9 cellular contexts compared by ENCODE assay signal in genomic region chr10:99276848-99277486, GRCh38. TPM values are rescaled to one million over a fixed set of nuclear protein-coding genes. Genes with fewer than 3 reads are reported as not detected.
DNase-seq lines count a peak whose midpoint lies in the region; ATAC-seq, FAIRE-seq and TF ChIP-seq lines count a peak whose summit lies in the region.
"Had no signal": no experiment of that assay in that cellular context is flagged by ENCODE, and none has a peak within 500 bp of the region (broad histone marks: within the 10 kb centered on the region; RNA-seq: fewer than 3 reads in every experiment).

No MANE protein-coding gene starts in this region.

- H3K9me2 ChIP-seq in Loucy (replicated peaks; ENCODE audit: low read depth, low read length): no peaks in the 10 kb centered on the region

- FAIRE-seq in astrocyte (lab: Jason Lieb, UNC): no peak

- no peaks in the 10 kb centered on the region for H3K79me2 ChIP-seq in Loucy (ENCODE audit: insufficient read depth, low read length)
- H3K79me2 ChIP-seq in astrocyte (ENCODE audit: insufficient read depth, low read length): no peaks in the 10 kb centered on the region

- no peak overlapping the region for H3K27ac Mint-ChIP-seq in astrocyte (ENCODE audit: unreplicated experiment)

- no peaks in the 10 kb centered on the region for H4K20me1 ChIP-seq in Loucy (ENCODE audit: insufficient read depth, low read length, poor library complexity, severe bottlenecking)
- no peaks in the 10 kb centered on the region for H4K20me1 ChIP-seq in astrocyte (ENCODE audit: insufficient read depth, low read length)

- H3K36me3 ChIP-seq in GM06990 (ENCODE audit: control insufficient read depth, insufficient read depth, low read length): no peaks in the 10 kb centered on the region
- H3K36me3 ChIP-seq in Loucy (ENCODE audit: insufficient read depth, low read length): no peaks in the 10 kb centered on the region
- H3K36me3 ChIP-seq in astrocyte (ENCODE audit: insufficient read depth, low read length): no peaks in the 10 kb centered on the region

- no peak overlapping the region for H2AFZ ChIP-seq in Loucy (ENCODE audit: low read length)
- H2AFZ ChIP-seq in astrocyte (ENCODE audit: low read depth, low read length): no peak overlapping the region

- H3K9me3 ChIP-seq in Loucy (ENCODE audit: insufficient read depth, low read depth, low read length) (no peaks in the 10 kb centered on the region), astrocyte (ENCODE audit: insufficient read depth, low read depth, low read length) (no peaks in the 10 kb centered on the region)

- H3K9me3 Mint-ChIP-seq in astrocyte (ENCODE audit: unreplicated experiment): peaks cover 2% of the 10 kb centered on the region

- no peak overlapping the region for H3K4me3 Mint-ChIP-seq in astrocyte (ENCODE audit: unreplicated experiment)

- H3K36me3 Mint-ChIP-seq in astrocyte (ENCODE audit: low read depth, unreplicated experiment): no peaks in the 10 kb centered on the region

- no peak overlapping the region for H3K9ac ChIP-seq in Loucy (ENCODE audit: low read depth, low read length, poor library complexity, severe bottlenecking)
- H3K9ac ChIP-seq in astrocyte (ENCODE audit: low read length): no peak overlapping the region

- no peaks in the 10 kb centered on the region for H3K27me3 Mint-ChIP-seq in astrocyte (ENCODE audit: low read depth, unreplicated experiment)

- H3F3A ChIP-seq in Loucy (ENCODE audit: low read depth): no peaks in the 10 kb centered on the region

- TF ChIP-seq CTCF in GM06990 (IDR thresholded peaks at IDR 0.05; ENCODE audit: insufficient read depth, low read length, poor library complexity, severe bottlenecking): peak; percentile 46
- TF ChIP-seq CTCF in Loucy (conservative IDR thresholded peaks at IDR 0.05; ENCODE audit: low read length): peak; percentile 46
- peak; percentile 26 for TF ChIP-seq CTCF in astrocyte (IDR thresholded peaks at IDR 0.05; ENCODE audit: insufficient read depth, low read depth, low read length)

- no peaks in the 10 kb centered on the region for H3K27me3 ChIP-seq in GM06990 (replicated peaks; ENCODE audit: control insufficient read depth, insufficient read depth, low read length)
- H3K27me3 ChIP-seq in Loucy (ENCODE audit: insufficient read depth, low read length, poor library complexity, severe bottlenecking): no peaks in the 10 kb centered on the region
- no peaks in the 10 kb centered on the region for H3K27me3 ChIP-seq in astrocyte (ENCODE audit: insufficient read depth, low read length)

- no peak for ATAC-seq in HG03521 (IDR thresholded peaks at IDR 0.05; ENCODE audit: unreplicated experiment)
- ATAC-seq in HG02981 (IDR thresholded peaks at IDR 0.05; ENCODE audit: unreplicated experiment): no peak

- DNase-seq in GM06990 (ENCODE audit: extremely low read depth, insufficient read length) (no peak), astrocyte (ENCODE audit: low read depth) (no peak), lung microvascular endothelial cell (ENCODE audit: low read depth in 2 of 2) (peak; percentile 31 to 47), cerebellar cortex (ENCODE audit: low spot score) (no peak), ecto neural progenitor cell (ENCODE audit: low spot score) (no peak)
- DNase-seq: stimulated activated CD4-positive, alpha-beta T cell treated with anti-CD3 and anti-CD28 coated beads, Interleukin-4, amount 100 ng/mL, for 4 hours had no signal

- no peak overlapping the region for H3K4me2 ChIP-seq in Loucy (ENCODE audit: low read depth, low read length, poor library complexity, severe bottlenecking)
- no peak overlapping the region for H3K4me2 ChIP-seq in astrocyte (ENCODE audit: low read length)

- H3K4me3 ChIP-seq in GM06990 (replicated peaks; ENCODE audit: low read depth, low read length) (no peak overlapping the region), Loucy (ENCODE audit: low read length, poor library complexity, severe bottlenecking) (no peak overlapping the region), astrocyte (ENCODE audit: insufficient read depth, low read depth, low read length) (no peak overlapping the region)

- no peaks in the 10 kb centered on the region for H3K4me1 Mint-ChIP-seq in astrocyte (ENCODE audit: low read depth, unreplicated experiment)

- no peak overlapping the region for H3K27ac ChIP-seq in astrocyte (ENCODE audit: low read depth, low read length)

- H3K4me1 ChIP-seq in Loucy (ENCODE audit: insufficient read depth, low read length, poor library complexity, severe bottlenecking) (no peaks in the 10 kb centered on the region), astrocyte (ENCODE audit: insufficient read depth, low read length) (no peaks in the 10 kb centered on the region)

RNA-seq across cellular contexts. Expression of gene HPSE2, which starts 41.3 kb away (rescaled TPM):
- 0.14 TPM in 1 of 2 replicates, not detected in the other for total RNA-seq in astrocyte
- under 0.01 TPM in 1 of 2 replicates, not detected in the other for total RNA-seq in lung microvascular endothelial cell

RNA-seq across cellular contexts. Expression of gene CNNM1, which starts 52.2 kb away (rescaled TPM):
- 2.0 and 2.5 TPM in 2 replicates for total RNA-seq in astrocyte
- total RNA-seq in lung microvascular endothelial cell: not detected in 2 replicates

Comparison
In these comparisons a context has a peak if more than half of its experiments do, and no peak if none do; other contexts are left out.
1. DNase-seq: peak in lung microvascular endothelial cell (2 of 2); none in GM06990 (single experiment), astrocyte (single experiment), cerebellar cortex (single experiment) and ecto neural progenitor cell (single experiment).
2. Peak in every context shown above with its lines, with median percentiles within 50 percentile points of each other: CTCF ChIP-seq.